In genomic region chr3:190886945-190887344, GRCh38 we compare ENCODE assay signal across 11 cellular contexts. TPM values are rescaled to one million over a fixed set of nuclear protein-coding genes. Genes with fewer than 3 reads are reported as not detected.
A peak's percentile ranks its signal among the peaks of the same experiment; 100 is the strongest.
DNase-seq lines count a peak whose midpoint lies in the region; ATAC-seq and TF ChIP-seq lines count a peak whose summit lies in the region.
"Had no signal": no experiment of that assay in that cellular context is flagged by ENCODE, and none has a peak within 500 bp of the region (broad histone marks: within the 10 kb centered on the region; RNA-seq: fewer than 3 reads in every experiment).

No MANE protein-coding gene starts in this region.

- H3K36me3 Mint-ChIP-seq in mesothelial cell of epicardium: no peaks in the 10 kb centered on the region
- H3K36me3 Mint-ChIP-seq: activated naive CD4-positive, alpha-beta T cell treated with anti-CD3 and anti-CD28 coated beads, Interleukin-2, amount 50 U/mL, for 24 hours had no signal

- H3K27ac Mint-ChIP-seq in mesothelial cell of epicardium: no peak overlapping the region
- H3K27ac Mint-ChIP-seq: activated naive CD4-positive, alpha-beta T cell treated with anti-CD3 and anti-CD28 coated beads, Interleukin-2, amount 50 U/mL, for 24 hours had no signal

- peak; percentile 40 for DNase-seq in A172 (ENCODE audit: low spot score)
- peak; percentile 54 to 90 for DNase-seq in NOMO-1 (lab: John Stamatoyannopoulos, UW; ENCODE audit: unreplicated experiment in 2 of 2)
- no peak for DNase-seq in central memory CD4-positive, alpha-beta T cell
- no peak for DNase-seq in mesothelial cell of epicardium (ENCODE audit: low spot score in 2 of 2, unreplicated experiment in 2 of 2)
- DNase-seq in NCI-H1694 treated with DMSO at 0.1 percent for 48 hours (lab: John Stamatoyannopoulos, UW): no peak
- DNase-seq in NCI-H748 (lab: John Stamatoyannopoulos, UW; ENCODE audit: unreplicated experiment): no peak
- DNase-seq: NCI-H524 treated with DMSO at 0.1 percent for 48 hours had no signal

- no peak overlapping the region for H3K4me3 Mint-ChIP-seq in mesothelial cell of epicardium
- H3K4me3 Mint-ChIP-seq: activated naive CD4-positive, alpha-beta T cell treated with anti-CD3 and anti-CD28 coated beads, Interleukin-2, amount 50 U/mL, for 24 hours had no signal

- ATAC-seq in GM19397 (IDR thresholded peaks at IDR 0.05; ENCODE audit: unreplicated experiment): peak; percentile 68
- ATAC-seq in HG03025 (IDR thresholded peaks at IDR 0.05; ENCODE audit: low FRiP score, unreplicated experiment): peak; percentile 85

- H3K27me3 Mint-ChIP-seq in mesothelial cell of epicardium (ENCODE audit: low read depth): peaks cover 18% of the 10 kb centered on the region

- TF ChIP-seq CTCF in mesothelial cell of epicardium (IDR thresholded peaks at IDR 0.05; ENCODE audit: unreplicated experiment): no peak

- H3K4me1 Mint-ChIP-seq in mesothelial cell of epicardium: no peaks in the 10 kb centered on the region
- H3K4me1 Mint-ChIP-seq: activated naive CD4-positive, alpha-beta T cell treated with anti-CD3 and anti-CD28 coated beads, Interleukin-2, amount 50 U/mL, for 24 hours had no signal

- H3K9me3 Mint-ChIP-seq in mesothelial cell of epicardium: no peaks in the 10 kb centered on the region
- H3K9me3 Mint-ChIP-seq: activated naive CD4-positive, alpha-beta T cell treated with anti-CD3 and anti-CD28 coated beads, Interleukin-2, amount 50 U/mL, for 24 hours had no signal

RNA-seq across cellular contexts. Expression of gene GMNC, which starts 24.5 kb away (rescaled TPM):
- total RNA-seq in A172 (2014; rRNA removed; shearing (Covaris generic)): 0.02 TPM in 1 of 2 replicates, not detected in the other
- total RNA-seq in mesothelial cell of epicardium: 0.38 to 0.60 TPM (median 0.51 TPM) in 3 replicates
- total RNA-seq: endothelial cell of umbilical vein had no signal

Comparison
In these comparisons a context has a peak if more than half of its experiments do, and no peak if none do; other contexts are left out.
1. DNase-seq: peak in A172 (single experiment) and NOMO-1 (2 of 2); none in central memory CD4-positive, alpha-beta T cell (single experiment), mesothelial cell of epicardium (0 of 2), NCI-H1694 treated with DMSO at 0.1 percent for 48 hours (single experiment) and NCI-H748 (single experiment).